27 cellular contexts compared by ENCODE assay signal in the genomic region with DNA sequence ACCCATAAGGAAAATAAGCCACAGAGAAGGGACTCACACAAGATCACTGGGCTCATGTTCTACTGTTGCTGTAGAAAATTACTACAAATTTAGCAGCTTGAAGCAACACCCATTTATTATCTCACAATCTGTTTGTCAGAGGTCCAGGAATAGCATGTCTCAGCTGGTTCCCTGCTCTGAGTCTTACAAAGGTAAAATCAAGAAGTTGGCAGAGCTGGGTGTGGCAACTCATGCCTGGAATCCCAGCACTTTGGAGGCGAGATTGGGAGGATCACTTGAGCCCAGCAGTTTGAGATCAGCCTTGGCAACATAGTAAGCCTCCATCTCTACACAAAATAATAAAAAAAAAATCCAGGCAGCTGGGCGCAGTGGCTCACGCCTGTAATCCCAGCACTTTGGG. TPM values are rescaled to one million over a fixed set of nuclear protein-coding genes. Genes with fewer than 3 reads are reported as not detected.
"Had no signal": no experiment of that assay in that cellular context is flagged by ENCODE, and none has a peak within 500 bp of the region (broad histone marks: within the 10 kb centered on the region; RNA-seq: fewer than 3 reads in every experiment).

No MANE protein-coding gene starts in this region.

- ATAC-seq: activated CD4-positive, CD25-positive, alpha-beta regulatory T cell treated with anti-CD3 and anti-CD28 coated beads, Interleukin-2, amount 50 U/mL, for 24 hours; left lung; lower lobe of right lung; mucosa of descending colon; natural killer cell treated with Interleukin-12 subunit alpha and Interleukin-12 subunit beta and Interleukin-15 and Interleukin-18, amount 100 ng/mL, for 72 hours; right lobe of liver had no signal

- H3K4me3 ChIP-seq: adrenal gland, esophagus squamous epithelium, left lung, lower lobe of right lung, mucosa of descending colon, right lobe of liver, thoracic aorta, uterus had no signal

- H3K4me1 ChIP-seq: adrenal gland, left lung, lower lobe of right lung, right lobe of liver, uterus had no signal

- H3K27me3 ChIP-seq: adrenal gland, esophagus squamous epithelium, left lung, right lobe of liver, uterus had no signal

- DNase-seq: activated CD4-positive, alpha-beta T cell treated with anti-CD3 and anti-CD28 coated beads for 48 hours; activated CD4-positive, alpha-beta T cell treated with anti-CD3 and anti-CD28 coated beads, Interleukin-2, amount 50 U/mL, for 48 hours; activated CD8-positive, alpha-beta memory T cell treated with anti-CD3 and anti-CD28 coated beads for 24 hours; activated effector memory CD4-positive, alpha-beta T cell treated with Interleukin-2 at 50 U/mL for 16 hours; activated naive CD4-positive, alpha-beta T cell treated with anti-CD3 and anti-CD28 coated beads for 36 hours; activated naive CD8-positive, alpha-beta T cell treated with anti-CD3 and anti-CD28 coated beads for 36 hours; adrenal gland; aorta; central memory CD4-positive, alpha-beta T cell; esophagus squamous epithelium; left lung; lower lobe of right lung; mesendoderm; mucosa of descending colon; right lobe of liver; stimulated activated CD4-positive, alpha-beta T cell treated with anti-CD3 and anti-CD28 coated beads, Interleukin-4, amount 100 ng/mL, for 1 hour; T-helper 9 cell; trophoblast cell; uterus had no signal

- H3K27ac ChIP-seq: adrenal gland, esophagus squamous epithelium, left lung, lower lobe of right lung, right lobe of liver, thoracic aorta, uterus, VCaP had no signal

- H3K9me3 ChIP-seq: adrenal gland, esophagus squamous epithelium, left lung, lower lobe of right lung, mucosa of descending colon, right lobe of liver, thoracic aorta, uterus had no signal

- FAIRE-seq: endothelial cell of umbilical vein, frontal cortex, TTC549 had no signal

- H3K36me3 ChIP-seq: adrenal gland, esophagus squamous epithelium, left lung, lower lobe of right lung, right lobe of liver, thoracic aorta, uterus had no signal

RNA-seq across cellular contexts. Expression of a gene that starts 28.5 kb away (rescaled TPM):
- total RNA-seq: endothelial cell of umbilical vein, myocyte had no signal
- polyA plus RNA-seq: endothelial cell of umbilical vein had no signal
